11 cellular contexts compared by ENCODE assay signal in genomic region chr14:31075144-31075543, GRCh38.
"Had no signal": no experiment of that assay in that cellular context is flagged by ENCODE, and none has a peak within 500 bp of the region (broad histone marks: within the 10 kb centered on the region; RNA-seq: fewer than 3 reads in every experiment).

No MANE protein-coding gene starts in this region.

- H3K4me2 ChIP-seq: GM23338, KMS-11 had no signal

- ATAC-seq: GM23338 had no signal

- FAIRE-seq: H1, H54 had no signal

- DNase-seq: H9, HCEC 1CT, HFFc6, IMR-90, Karpas-422, KBM-7 had no signal

- H3K4me3 ChIP-seq: GM23338 had no signal

- H3K27ac Mint-ChIP-seq: GM23338, H9, HFFc6 had no signal

- H2AFZ ChIP-seq: GM23338 had no signal

- H3K9ac ChIP-seq: KMS-11 had no signal

- H3K27ac ChIP-seq: HL-60, KMS-11 had no signal

- H3K4me1 Mint-ChIP-seq: GM23338, H9 had no signal

- H3K4me3 Mint-ChIP-seq: GM23338, H9, HFFc6 had no signal

- H3K9me3 Mint-ChIP-seq: GM23338, HFFc6 had no signal
